Comparison of ENCODE assay signal across 8 cellular contexts in the genomic region with DNA sequence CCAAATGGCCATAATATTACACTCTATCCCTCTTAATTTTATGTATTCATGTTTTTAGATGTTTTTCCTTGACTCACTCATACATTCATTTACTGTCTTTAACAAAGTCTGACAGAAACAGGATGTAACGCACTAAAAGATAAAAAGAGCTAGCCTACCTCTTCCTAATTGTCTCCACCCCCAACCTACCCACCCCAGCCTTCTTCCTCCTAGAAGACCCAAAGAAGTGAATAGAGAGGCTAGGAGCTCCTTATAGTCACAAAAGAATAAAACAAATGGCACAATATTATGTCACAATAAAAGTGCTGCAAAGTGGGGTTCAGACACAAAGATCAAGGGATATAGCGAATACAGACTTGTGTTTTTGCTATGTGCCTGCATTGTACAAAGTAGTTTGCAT. TPM values are rescaled to one million over a fixed set of nuclear protein-coding genes. Genes with fewer than 3 reads are reported as not detected.
DNase-seq lines count a peak whose midpoint lies in the region; ATAC-seq and TF ChIP-seq lines count a peak whose summit lies in the region.

No MANE protein-coding gene starts in this region.

- H4K91ac ChIP-seq in trophoblast cell (ENCODE audit: low read depth, low read length): no peak overlapping the region

- H3K4ac ChIP-seq in trophoblast cell (ENCODE audit: low read depth, low read length): no peak overlapping the region

- H3K79me1 ChIP-seq in trophoblast cell (ENCODE audit: low read length): peaks cover 4% of the 10 kb centered on the region

- CTCF ChIA-PET in GM10248 (lab: Yijun Ruan, JAX): interaction anchor here (1.0 to 3.4 kb wide), 3 partner anchors 9 to 186 kb away, joined by 3 to 15 read pairs (median 5); no protein-coding TSS in a partner anchor

- no CpG with 5 or more reads among the region's 2 CpGs for WGBS in trophoblast cell (ENCODE audit: extremely low coverage, insufficient coverage, insufficient read length)

- intact Hi-C loops in sciatic nerve (cut with DNase I): loop anchor here (10.0 kb wide), 1 partner anchor 310 kb away; no protein-coding TSS in a partner anchor

- H3K27me3 ChIP-seq in RWPE2 (ENCODE audit: insufficient read depth, poor library complexity, severe bottlenecking) (no peaks in the 10 kb centered on the region), trophoblast cell (ENCODE audit: insufficient read depth, low read length) (no peaks in the 10 kb centered on the region)

- H3K4me1 ChIP-seq in RWPE2 (ENCODE audit: insufficient read depth, poor library complexity, severe bottlenecking): peaks cover 18% of the 10 kb centered on the region
- H3K4me1 ChIP-seq in trophoblast cell (ENCODE audit: control insufficient read depth in 1 of 2, insufficient read depth in 2 of 2, low read length in 2 of 2): no peaks in the 10 kb centered on the region

- H3K4me3 ChIP-seq in RWPE2 (ENCODE audit: severe bottlenecking): peak overlapping the region; percentile 70
- peak overlapping the region; percentile 83 for H3K4me3 ChIP-seq in trophoblast cell (ENCODE audit: low read depth, low read length)

- no peak overlapping the region for H2BK12ac ChIP-seq in trophoblast cell (ENCODE audit: low read length)

- H3K23ac ChIP-seq in trophoblast cell (ENCODE audit: low read length): no peak overlapping the region

- no peak overlapping the region for H2AK5ac ChIP-seq in trophoblast cell (ENCODE audit: low read length)

- TF ChIP-seq POLR2A in erythroblast (IDR thresholded peaks at IDR 0.05; ENCODE audit: low read length): no peak

- H3K4me2 ChIP-seq in trophoblast cell (ENCODE audit: low read length): peak overlapping the region; percentile 85

- peaks cover 2% of the 10 kb centered on the region for H3K79me2 ChIP-seq in trophoblast cell (ENCODE audit: control insufficient read depth, insufficient read depth, low read length, poor library complexity)

- H2BK5ac ChIP-seq in trophoblast cell (ENCODE audit: low read depth, low read length, poor library complexity): no peak overlapping the region

- H3K36me3 ChIP-seq in RWPE2 (ENCODE audit: low read depth) (peaks cover 43% of the 10 kb centered on the region), trophoblast cell (ENCODE audit: control insufficient read depth in 1 of 2, insufficient read depth in 2 of 2, low read length in 2 of 2) (peaks cover 5 to 9% of the 10 kb centered on the region in 2 experiments)

- no peak overlapping the region for H2AFZ ChIP-seq in trophoblast cell (ENCODE audit: insufficient read depth, low read length, poor library complexity)

- peak overlapping the region; percentile 73 for H3K27ac ChIP-seq in RWPE2 (ENCODE audit: poor library complexity, severe bottlenecking)
- no peak overlapping the region for H3K27ac ChIP-seq in trophoblast cell (ENCODE audit: low read depth, low read length)

- no peak for TF ChIP-seq CTCF in RWPE2 (IDR thresholded peaks at IDR 0.05; ENCODE audit: poor library complexity, severe bottlenecking)
- no peak for TF ChIP-seq CTCF in GM10248 (IDR thresholded peaks at IDR 0.05; ENCODE audit: control extremely low read depth, extremely low read depth, low read depth, missing control alignments)

- no peaks in the 10 kb centered on the region for H3K9me3 ChIP-seq in RWPE2 (ENCODE audit: severe bottlenecking)
- H3K9me3 ChIP-seq in trophoblast cell (ENCODE audit: insufficient read depth, low read depth, low read length): no peaks in the 10 kb centered on the region

- POLR2A ChIA-PET in GM10248 (lab: Yijun Ruan, JAX): no interaction called here

- H4K12ac ChIP-seq in trophoblast cell (ENCODE audit: low read depth, low read length): no peak overlapping the region

- H4K8ac ChIP-seq in trophoblast cell (ENCODE audit: low read depth, low read length): no peak overlapping the region

- ATAC-seq in RWPE2 (ENCODE audit: low read depth) (no peak), sciatic nerve (no peak), HG03378 (IDR thresholded peaks at IDR 0.05; ENCODE audit: unreplicated experiment) (no peak)

- DNase-seq in ELR (ENCODE audit: low read depth) (peak; percentile 10), RWPE2 (ENCODE audit: low spot score) (no peak), erythroblast (lab: John Stamatoyannopoulos, UW) (peak; percentile 30 to 45), trophoblast cell (no peak), NCI-H146 treated with DMSO at 0.1 percent for 48 hours (lab: John Stamatoyannopoulos, UW; ENCODE audit: unreplicated experiment) (no peak), GM10248 (ENCODE audit: extremely low spot score) (no peak), sciatic nerve (ENCODE audit: low spot score) (no peak)

- H3K18ac ChIP-seq in trophoblast cell (ENCODE audit: low read length): no peak overlapping the region

- peak overlapping the region; percentile 88 for H3K9ac ChIP-seq in trophoblast cell (ENCODE audit: low read length)

- H2BK120ac ChIP-seq in trophoblast cell (ENCODE audit: insufficient read depth, low read length, poor library complexity): no peak overlapping the region

- H3K14ac ChIP-seq in trophoblast cell (ENCODE audit: low read length): no peak overlapping the region

RNA-seq across cellular contexts. Expression of a gene that starts 0.7 kb away (rescaled TPM):
- polyA plus RNA-seq in trophoblast cell (2013): 25.1 and 25.8 TPM in 2 replicates
- total RNA-seq in sciatic nerve: 53.0 TPM

RNA-seq across cellular contexts. Expression of a gene that starts 1.3 kb away (rescaled TPM):
- polyA plus RNA-seq in trophoblast cell (2013): 9.6 and 9.7 TPM in 2 replicates
- total RNA-seq in sciatic nerve: 9.1 TPM

RNA-seq across cellular contexts. Expression of a gene that starts 31.0 kb away (rescaled TPM):
- 77.3 and 78.9 TPM in 2 replicates for polyA plus RNA-seq in trophoblast cell (2013)
- total RNA-seq in sciatic nerve: 69.5 TPM

Comparison
In these comparisons a context has a peak if more than half of its experiments do, and no peak if none do; other contexts are left out.
1. DNase-seq: peak in ELR (single experiment) and erythroblast (2 of 2); none in RWPE2 (single experiment), trophoblast cell (0 of 2), NCI-H146 treated with DMSO at 0.1 percent for 48 hours (single experiment), GM10248 (single experiment) and sciatic nerve (single experiment).